ENCODE assay signal across 11 cellular contexts in the genomic region with DNA sequence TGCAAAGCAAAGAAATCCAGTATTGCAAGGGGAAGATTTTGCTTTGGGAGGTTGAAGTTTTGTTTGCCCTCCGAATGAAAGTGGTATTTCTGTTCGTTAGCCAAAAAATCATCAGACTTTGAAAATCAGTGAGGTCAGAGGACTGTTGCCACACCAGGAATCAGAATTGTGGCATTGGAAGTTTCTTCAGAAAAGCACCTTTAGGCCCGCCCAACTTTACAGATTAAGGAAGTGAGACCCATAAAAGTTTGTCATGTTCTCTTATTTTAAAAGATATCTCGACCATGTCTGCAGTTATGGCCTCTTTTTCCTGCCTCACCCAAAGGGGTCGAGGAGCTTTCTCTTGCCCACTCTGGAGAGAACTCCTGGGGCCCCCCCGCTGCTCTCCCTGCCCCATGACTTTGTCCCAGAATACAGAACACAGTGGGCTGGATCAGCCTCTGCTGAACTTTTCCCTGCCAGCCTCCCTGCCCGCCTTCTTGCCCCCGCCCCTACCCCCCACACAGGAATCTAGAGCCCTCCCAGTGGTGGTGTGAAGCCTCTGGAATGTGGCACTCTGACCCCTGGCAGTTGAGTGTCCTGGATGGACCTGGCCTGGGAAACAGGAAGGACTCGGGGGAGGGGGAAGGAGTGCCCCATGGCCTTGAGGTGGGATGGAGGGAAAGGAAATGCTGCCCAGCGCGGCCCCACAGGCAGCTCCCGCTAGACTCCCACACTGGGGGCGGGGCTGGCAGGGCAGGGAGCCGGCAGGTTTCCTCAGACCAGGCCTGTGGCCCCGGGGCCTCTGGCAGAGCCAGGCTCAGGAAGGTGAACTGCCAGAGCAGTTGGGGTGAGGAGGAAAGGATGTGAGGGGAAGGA. TPM values are rescaled to one million over a fixed set of nuclear protein-coding genes. Genes with fewer than 3 reads are reported as not detected.
A peak's percentile ranks its signal among the peaks of the same experiment; 100 is the strongest.
DNase-seq lines count a peak whose midpoint lies in the region; ATAC-seq and TF ChIP-seq lines count a peak whose summit lies in the region.
"Had no signal": no experiment of that assay in that cellular context is flagged by ENCODE, and none has a peak within 500 bp of the region (broad histone marks: within the 10 kb centered on the region; RNA-seq: fewer than 3 reads in every experiment).

No MANE protein-coding gene starts in this region.

- no peak for TF ChIP-seq CTCF in WTC11 (IDR thresholded peaks at IDR 0.05)
- no peak for TF ChIP-seq CTCF in gastrocnemius medialis (IDR thresholded peaks at IDR 0.05 in 4 of 5, conservative IDR thresholded peaks at IDR 0.05 in 1 of 5)
- TF ChIP-seq CTCF in A673 (conservative IDR thresholded peaks at IDR 0.05; ENCODE audit: low read depth, low read length): no peak

- no peaks in the 10 kb centered on the region for H3K27me3 Mint-ChIP-seq in WTC11 (ENCODE audit: low read depth)

- BruUV-seq in A673 (replicated peaks; lab: Mats Ljungman, UMichigan): no TSS peak

- no peak overlapping the region for H3K4me3 ChIP-seq in gastrocnemius medialis
- H3K4me3 ChIP-seq in A673 (ENCODE audit: low read depth, low read length, poor library complexity, severe bottlenecking): no peak overlapping the region

- no peak overlapping the region for H3K4me3 Mint-ChIP-seq in WTC11
- H3K4me3 Mint-ChIP-seq: memory B cell had no signal

- in situ Hi-C loops in gastrocnemius medialis (cut with MboI; ENCODE audit: low sequenced_read_pairs in 4 of 4): no loop called here

- H3K36me3 ChIP-seq in gastrocnemius medialis (peaks cover 0 to 10% of the 10 kb centered on the region in 2 donors), A673 (ENCODE audit: insufficient read depth, low read length, poor library complexity, severe bottlenecking) (no peaks in the 10 kb centered on the region)

- CTCF ChIA-PET in WTC11 (lab: Charles Lee): interaction anchor here (1.6 to 1.7 kb wide), 2 partner anchors 12 to 79 kb away, joined by 6 to 8 read pairs; no protein-coding TSS in a partner anchor
- CTCF ChIA-PET in A673 (lab: Charles Lee): interaction anchor here (0.6 kb wide), 1 partner anchor 76 kb away, joined by 4 read pairs; no protein-coding TSS in a partner anchor

- H3K4me1 ChIP-seq in gastrocnemius medialis: peaks cover 48 to 78% of the 10 kb centered on the region in 2 donors
- peaks cover 37% of the 10 kb centered on the region for H3K4me1 ChIP-seq in A673 (ENCODE audit: insufficient read depth, low read length, poor library complexity, severe bottlenecking)

- H3K4me1 Mint-ChIP-seq in WTC11: peaks cover 86% of the 10 kb centered on the region
- H3K4me1 Mint-ChIP-seq: memory B cell had no signal

- ATAC-seq in WTC11 (peak; percentile 67), gastrocnemius medialis (no peak), GM18867 (IDR thresholded peaks at IDR 0.05; ENCODE audit: unreplicated experiment) (no peak), HG03159 (IDR thresholded peaks at IDR 0.05; ENCODE audit: unreplicated experiment) (no peak)

- intact Hi-C loops in gastrocnemius medialis (cut with DNase I; ENCODE audit: low total_unique reads): no loop called here
- intact Hi-C loops in A673 (cut with micrococcal nuclease; ENCODE audit: unreplicated experiment): no loop called here

- no peak for TF ChIP-seq POLR2A in gastrocnemius medialis (IDR thresholded peaks at IDR 0.05)

- POLR2A ChIA-PET in WTC11 (lab: Charles Lee) (interaction anchor here (1.0 kb wide), 1 partner anchor 9 kb away, joined by 4 read pairs; no protein-coding TSS in a partner anchor), A673 (lab: Charles Lee; ENCODE audit: low non-redundant PET) (no interaction called here)

- H3K9me3 ChIP-seq in gastrocnemius medialis (no peaks in the 10 kb centered on the region), A673 (ENCODE audit: low read depth, low read length, poor library complexity, severe bottlenecking) (no peaks in the 10 kb centered on the region)

- no peaks in the 10 kb centered on the region for H3K9me3 Mint-ChIP-seq in WTC11
- H3K9me3 Mint-ChIP-seq: memory B cell had no signal

- peak overlapping the region; percentile 72 for H3K27ac Mint-ChIP-seq in WTC11
- H3K27ac Mint-ChIP-seq: memory B cell had no signal

- peaks cover 7% of the 10 kb centered on the region for H3K36me3 Mint-ChIP-seq in WTC11
- H3K36me3 Mint-ChIP-seq: memory B cell had no signal

- H3K27me3 ChIP-seq in gastrocnemius medialis: no peaks in the 10 kb centered on the region
- H3K27me3 ChIP-seq in A673 (replicated peaks; ENCODE audit: insufficient read depth, low read depth, low read length, poor library complexity): no peaks in the 10 kb centered on the region

- peak overlapping the region in 3 of 4 donors; percentile 28 to 35 (median 32) for H3K27ac ChIP-seq in gastrocnemius medialis
- no peak overlapping the region for H3K27ac ChIP-seq in A673 (ENCODE audit: low read depth, low read length, poor library complexity, severe bottlenecking)

- DNase-seq in HK-2 (ENCODE audit: unreplicated experiment) (peak; percentile 96), WTC11 (ENCODE audit: low spot score) (peak; percentile 69), iPS DF 19.7 (ENCODE audit: low read depth, low spot score) (peak; percentile 69), gastrocnemius medialis (no peak), GF-D8 (lab: John Stamatoyannopoulos, UW) (no peak), A673 (ENCODE audit: low spot score) (no peak)
- DNase-seq: activated CD4-positive, alpha-beta T cell treated with anti-CD3 and anti-CD28 coated beads, Interleukin-2, amount 50 U/mL, for 4 hours; NCI-H748 treated with DMSO at 0.1 percent for 48 hours had no signal

TF ChIP-seq in WTC11, 78 proteins besides CTCF, POLR2A, EP300 and RAD21 (continues in another document):
- TF ChIP-seq ZNF232 (CRISPR knock-in tag; IDR thresholded peaks at IDR 0.05) (no peak), TEAD1 (CRISPR knock-in tag; IDR thresholded peaks at IDR 0.05) (peak; percentile 70; the same call in 1 of the 2 replicates), SOX15 (CRISPR knock-in tag; IDR thresholded peaks at IDR 0.05) (no peak), ZNF423 (CRISPR knock-in tag; IDR thresholded peaks at IDR 0.05) (peak; percentile 29; the same call in 1 of the 2 replicates), MXD4 (CRISPR knock-in tag; IDR thresholded peaks at IDR 0.05; ENCODE audit: borderline replicate concordance) (no peak), FOXP1 (CRISPR knock-in tag; IDR thresholded peaks at IDR 0.05; ENCODE audit: borderline replicate concordance) (peak; percentile 55; the same call in 1 of the 2 replicates), SMAD3 (CRISPR knock-in tag; IDR thresholded peaks at IDR 0.05; ENCODE audit: borderline replicate concordance) (no peak), OVOL2 (CRISPR knock-in tag; IDR thresholded peaks at IDR 0.05; ENCODE audit: borderline replicate concordance) (no peak), NFATC4 (CRISPR knock-in tag; IDR thresholded peaks at IDR 0.05) (no peak), ETV6 (CRISPR knock-in tag; IDR thresholded peaks at IDR 0.05) (peak; percentile 61; the same call in 1 of the 2 replicates), CBFB (CRISPR knock-in tag; IDR thresholded peaks at IDR 0.05; ENCODE audit: low read depth) (no peak; the same call in 1 of the 2 replicates)
- TF ChIP-seq, protein P1, sequence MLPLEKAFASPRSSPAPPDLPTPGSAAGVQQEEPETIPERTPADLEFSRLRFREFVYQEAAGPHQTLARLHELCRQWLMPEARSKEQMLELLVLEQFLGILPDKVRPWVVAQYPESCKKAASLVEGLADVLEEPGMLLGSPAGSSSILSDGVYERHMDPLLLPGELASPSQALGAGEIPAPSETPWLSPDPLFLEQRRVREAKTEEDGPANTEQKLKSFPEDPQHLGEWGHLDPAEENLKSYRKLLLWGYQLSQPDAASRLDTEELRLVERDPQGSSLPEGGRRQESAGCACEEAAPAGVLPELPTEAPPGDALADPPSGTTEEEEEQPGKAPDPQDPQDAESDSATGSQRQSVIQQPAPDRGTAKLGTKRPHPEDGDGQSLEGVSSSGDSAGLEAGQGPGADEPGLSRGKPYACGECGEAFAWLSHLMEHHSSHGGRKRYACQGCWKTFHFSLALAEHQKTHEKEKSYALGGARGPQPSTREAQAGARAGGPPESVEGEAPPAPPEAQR (CRISPR knock-in tag; IDR thresholded peaks at IDR 0.05): no peak
- TF ChIP-seq, protein P2, sequence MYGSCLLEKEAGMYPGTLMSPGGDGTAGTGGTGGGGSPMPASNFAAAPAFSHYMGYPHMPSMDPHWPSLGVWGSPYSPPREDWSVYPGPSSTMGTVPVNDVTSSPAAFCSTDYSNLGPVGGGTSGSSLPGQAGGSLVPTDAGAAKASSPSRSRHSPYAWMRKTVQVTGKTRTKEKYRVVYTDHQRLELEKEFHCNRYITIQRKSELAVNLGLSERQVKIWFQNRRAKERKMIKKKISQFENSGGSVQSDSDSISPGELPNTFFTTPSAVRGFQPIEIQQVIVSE (CRISPR knock-in tag; IDR thresholded peaks at IDR 0.05; ENCODE audit: borderline replicate concordance): no peak
- TF ChIP-seq, protein P3, sequence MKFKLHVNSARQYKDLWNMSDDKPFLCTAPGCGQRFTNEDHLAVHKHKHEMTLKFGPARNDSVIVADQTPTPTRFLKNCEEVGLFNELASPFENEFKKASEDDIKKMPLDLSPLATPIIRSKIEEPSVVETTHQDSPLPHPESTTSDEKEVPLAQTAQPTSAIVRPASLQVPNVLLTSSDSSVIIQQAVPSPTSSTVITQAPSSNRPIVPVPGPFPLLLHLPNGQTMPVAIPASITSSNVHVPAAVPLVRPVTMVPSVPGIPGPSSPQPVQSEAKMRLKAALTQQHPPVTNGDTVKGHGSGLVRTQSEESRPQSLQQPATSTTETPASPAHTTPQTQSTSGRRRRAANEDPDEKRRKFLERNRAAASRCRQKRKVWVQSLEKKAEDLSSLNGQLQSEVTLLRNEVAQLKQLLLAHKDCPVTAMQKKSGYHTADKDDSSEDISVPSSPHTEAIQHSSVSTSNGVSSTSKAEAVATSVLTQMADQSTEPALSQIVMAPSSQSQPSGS (CRISPR knock-in tag; IDR thresholded peaks at IDR 0.05; ENCODE audit: borderline replicate concordance, low read depth): no peak
- TF ChIP-seq, protein P4, sequence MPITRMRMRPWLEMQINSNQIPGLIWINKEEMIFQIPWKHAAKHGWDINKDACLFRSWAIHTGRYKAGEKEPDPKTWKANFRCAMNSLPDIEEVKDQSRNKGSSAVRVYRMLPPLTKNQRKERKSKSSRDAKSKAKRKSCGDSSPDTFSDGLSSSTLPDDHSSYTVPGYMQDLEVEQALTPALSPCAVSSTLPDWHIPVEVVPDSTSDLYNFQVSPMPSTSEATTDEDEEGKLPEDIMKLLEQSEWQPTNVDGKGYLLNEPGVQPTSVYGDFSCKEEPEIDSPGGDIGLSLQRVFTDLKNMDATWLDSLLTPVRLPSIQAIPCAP (CRISPR knock-in tag; IDR thresholded peaks at IDR 0.05): no peak

RNA-seq across cellular contexts. Expression of a gene that starts 25.3 kb away (rescaled TPM):
- total RNA-seq in WTC11 (2021) (24.1 to 25.1 TPM (median 24.3 TPM) in 3 replicates), gastrocnemius medialis (100 to 1,000 TPM in 2 of 4 donors, 10 to 100 TPM in 2; 93.2 to 194 (median 119) TPM), A673 (2021) (35.3 and 46.5 TPM in 2 replicates)

Comparison
In these comparisons a context has a peak if more than half of its experiments do, and no peak if none do; other contexts are left out.
1. DNase-seq: peak in HK-2 (single experiment), WTC11 (single experiment) and iPS DF 19.7 (single experiment); none in gastrocnemius medialis (0 of 2), GF-D8 (single experiment) and A673 (single experiment).